ENCODE assay signal across 1 cellular context in genomic region chr1:156115514-156116374, GRCh38.
TF ChIP-seq lines count a peak whose summit lies in the region.

No MANE protein-coding gene starts in this region.

TF ChIP-seq in K562, 482 proteins besides CTCF, POLR2A, EP300 and RAD21 (continues in another document):
- TF ChIP-seq FOXM1 (IDR thresholded peaks at IDR 0.05; ENCODE audit: low read depth) = peak; percentile 47; the same call in 1 of the 2 replicates
- no peak; the same call in 1 of the 2 replicates for TF ChIP-seq FOXM1 (CRISPR knock-in tag; IDR thresholded peaks at IDR 0.05; ENCODE audit: low read depth)
- TF ChIP-seq TEAD4 (IDR thresholded peaks at IDR 0.05; ENCODE audit: low read length) = no peak; the same call in 1 of the 2 replicates
- TF ChIP-seq TEAD4 (CRISPR knock-in tag; IDR thresholded peaks at IDR 0.05; ENCODE audit: borderline replicate concordance) = peak; percentile 60; the same call in 1 of the 2 replicates
- TF ChIP-seq NONO (IDR thresholded peaks at IDR 0.05; ENCODE audit: low read depth in 2 of 2, low read length in 1 of 2) = 0 out of 4 replicates have a peak, but pooled peaks of 1 of the 2 experiments have one; percentile 33
- 0 out of 2 replicates have a peak, but pooled peaks have one; percentile 12 for TF ChIP-seq EGR1 (conservative IDR thresholded peaks at IDR 0.05)
- TF ChIP-seq SMARCA4 (IDR thresholded peaks at IDR 0.05) = 0 out of 2 replicates have a peak, but pooled peaks have one; percentile 0
- TF ChIP-seq ZNF143 (CRISPR knock-in tag; IDR thresholded peaks at IDR 0.05) = 0 out of 2 replicates have a peak, but pooled peaks have one; percentile 9
- peak; percentile 4; the same call in 1 of the 2 replicates for TF ChIP-seq ZFX (CRISPR knock-in tag; IDR thresholded peaks at IDR 0.05)
- TF ChIP-seq JUN (IDR thresholded peaks at IDR 0.05; ENCODE audit: borderline replicate concordance, low read depth, low read length) = no peak
- TF ChIP-seq JUN (CRISPR knock-in tag; IDR thresholded peaks at IDR 0.05; ENCODE audit: borderline replicate concordance) = peak; percentile 76; the same call in 1 of the 2 replicates
- TF ChIP-seq MAZ (CRISPR knock-in tag; conservative IDR thresholded peaks at IDR 0.05 in 1 of 2, IDR thresholded peaks at IDR 0.05 in 1 of 2) = peak in 1 of 2 experiments; percentile 37; a peak in 1 of 4 replicates
- TF ChIP-seq FOXA3 (CRISPR knock-in tag; conservative IDR thresholded peaks at IDR 0.05 in 1 of 2, IDR thresholded peaks at IDR 0.05 in 1 of 2) = peak in 1 of 2 experiments; percentile 59; a peak in 1 of 4 replicates
- TF ChIP-seq ZNF589 (CRISPR knock-in tag; IDR thresholded peaks at IDR 0.05; ENCODE audit: low read depth) = no peak
- TF ChIP-seq NFATC3 (IDR thresholded peaks at IDR 0.05) = no peak
- TF ChIP-seq BRCA1 (IDR thresholded peaks at IDR 0.05) = no peak
- TF ChIP-seq BRCA1 (CRISPR knock-in tag; IDR thresholded peaks at IDR 0.05) = 0 out of 2 replicates have a peak, but pooled peaks have one; percentile 77
- no peak for TF ChIP-seq BDP1 (IDR thresholded peaks at IDR 0.05; ENCODE audit: insufficient read depth, insufficient read length)
- TF ChIP-seq MTA3 (IDR thresholded peaks at IDR 0.05; ENCODE audit: borderline replicate concordance) = 0 out of 2 replicates have a peak, but pooled peaks have one; percentile 10
- TF ChIP-seq PRDM10 (IDR thresholded peaks at IDR 0.05; ENCODE audit: partially characterized antibody) = peak; percentile 36
- TF ChIP-seq CEBPG (CRISPR knock-in tag; IDR thresholded peaks at IDR 0.05) = 0 out of 2 replicates have a peak, but pooled peaks have one; percentile 28
- no peak for TF ChIP-seq CEBPG (tag; conservative IDR thresholded peaks at IDR 0.05 in 1 of 2, IDR thresholded peaks at IDR 0.05 in 1 of 2)
- TF ChIP-seq ETV5 (CRISPR knock-in tag; IDR thresholded peaks at IDR 0.05; ENCODE audit: low read depth) = 0 out of 2 replicates have a peak, but pooled peaks have one; percentile 18
- peak; percentile 29; the same call in 1 of the 2 replicates for TF ChIP-seq STAG1 (CRISPR knock-in tag; IDR thresholded peaks at IDR 0.05; ENCODE audit: borderline replicate concordance)
- no peak for TF ChIP-seq CHD4 (IDR thresholded peaks at IDR 0.05; ENCODE audit: insufficient read depth, insufficient replicate concordance, low read depth, low read length, poor library complexity, severe bottlenecking)
- peak; percentile 17; the same call in 1 of the 2 replicates for TF ChIP-seq ZNF740 (CRISPR knock-in tag; IDR thresholded peaks at IDR 0.05)
- no peak for TF ChIP-seq ZNF740 (tag; IDR thresholded peaks at IDR 0.05)
- peak; percentile 91 for TF ChIP-seq NFIC (IDR thresholded peaks at IDR 0.05)
- peak; percentile 53; the same call in 1 of the 2 replicates for TF ChIP-seq EP400 (IDR thresholded peaks at IDR 0.05)
- no peak for TF ChIP-seq CBX5 (IDR thresholded peaks at IDR 0.05; ENCODE audit: borderline replicate concordance, low read depth)
- TF ChIP-seq, protein P1, sequence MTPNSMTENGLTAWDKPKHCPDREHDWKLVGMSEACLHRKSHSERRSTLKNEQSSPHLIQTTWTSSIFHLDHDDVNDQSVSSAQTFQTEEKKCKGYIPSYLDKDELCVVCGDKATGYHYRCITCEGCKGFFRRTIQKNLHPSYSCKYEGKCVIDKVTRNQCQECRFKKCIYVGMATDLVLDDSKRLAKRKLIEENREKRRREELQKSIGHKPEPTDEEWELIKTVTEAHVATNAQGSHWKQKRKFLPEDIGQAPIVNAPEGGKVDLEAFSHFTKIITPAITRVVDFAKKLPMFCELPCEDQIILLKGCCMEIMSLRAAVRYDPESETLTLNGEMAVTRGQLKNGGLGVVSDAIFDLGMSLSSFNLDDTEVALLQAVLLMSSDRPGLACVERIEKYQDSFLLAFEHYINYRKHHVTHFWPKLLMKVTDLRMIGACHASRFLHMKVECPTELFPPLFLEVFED (CRISPR knock-in tag; conservative IDR thresholded peaks at IDR 0.05) = no peak
- TF ChIP-seq ETV6 (IDR thresholded peaks at IDR 0.05; ENCODE audit: borderline replicate concordance in 1 of 2, low read depth in 2 of 2, low read length in 1 of 2) = no peak
- peak; percentile 45; the same call in 1 of the 2 replicates for TF ChIP-seq ETV6 (CRISPR knock-in tag; IDR thresholded peaks at IDR 0.05; ENCODE audit: borderline replicate concordance)
- TF ChIP-seq CREM (IDR thresholded peaks at IDR 0.05; ENCODE audit: low read depth) = peak; percentile 24; the same call in 1 of the 2 replicates
- TF ChIP-seq, protein P2, sequence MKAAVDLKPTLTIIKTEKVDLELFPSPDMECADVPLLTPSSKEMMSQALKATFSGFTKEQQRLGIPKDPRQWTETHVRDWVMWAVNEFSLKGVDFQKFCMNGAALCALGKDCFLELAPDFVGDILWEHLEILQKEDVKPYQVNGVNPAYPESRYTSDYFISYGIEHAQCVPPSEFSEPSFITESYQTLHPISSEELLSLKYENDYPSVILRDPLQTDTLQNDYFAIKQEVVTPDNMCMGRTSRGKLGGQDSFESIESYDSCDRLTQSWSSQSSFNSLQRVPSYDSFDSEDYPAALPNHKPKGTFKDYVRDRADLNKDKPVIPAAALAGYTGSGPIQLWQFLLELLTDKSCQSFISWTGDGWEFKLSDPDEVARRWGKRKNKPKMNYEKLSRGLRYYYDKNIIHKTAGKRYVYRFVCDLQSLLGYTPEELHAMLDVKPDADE (conservative IDR thresholded peaks at IDR 0.05; ENCODE audit: control insufficient read depth, low read depth, low read length) = peak; percentile 51; the same call in 1 of the 2 replicates
- no peak for TF ChIP-seq TOE1 (IDR thresholded peaks at IDR 0.05; ENCODE audit: borderline replicate concordance)
- TF ChIP-seq TOE1 (CRISPR knock-in tag; IDR thresholded peaks at IDR 0.05; ENCODE audit: borderline replicate concordance, low read depth) = 0 out of 2 replicates have a peak, but pooled peaks have one; percentile 63
- TF ChIP-seq MYBL2 (IDR thresholded peaks at IDR 0.05; ENCODE audit: low read depth) = peak; percentile 89
- TF ChIP-seq MYBL2 (CRISPR knock-in tag; IDR thresholded peaks at IDR 0.05; ENCODE audit: borderline replicate concordance) = no peak
- no peak for TF ChIP-seq SREBF1 (IDR thresholded peaks at IDR 0.05; ENCODE audit: borderline replicate concordance, low read depth, low read length)
- TF ChIP-seq CHD1 (IDR thresholded peaks at IDR 0.05; ENCODE audit: low read length) = peak; percentile 59
- TF ChIP-seq ZNF445 (CRISPR knock-in tag; IDR thresholded peaks at IDR 0.05; ENCODE audit: low read depth) = no peak
- no peak for TF ChIP-seq BRD4 (IDR thresholded peaks at IDR 0.05)
- peak; percentile 28 for TF ChIP-seq TBP (optimal IDR thresholded peaks at IDR 0.05; ENCODE audit: low read depth, low read length)
- TF ChIP-seq, protein P3, sequence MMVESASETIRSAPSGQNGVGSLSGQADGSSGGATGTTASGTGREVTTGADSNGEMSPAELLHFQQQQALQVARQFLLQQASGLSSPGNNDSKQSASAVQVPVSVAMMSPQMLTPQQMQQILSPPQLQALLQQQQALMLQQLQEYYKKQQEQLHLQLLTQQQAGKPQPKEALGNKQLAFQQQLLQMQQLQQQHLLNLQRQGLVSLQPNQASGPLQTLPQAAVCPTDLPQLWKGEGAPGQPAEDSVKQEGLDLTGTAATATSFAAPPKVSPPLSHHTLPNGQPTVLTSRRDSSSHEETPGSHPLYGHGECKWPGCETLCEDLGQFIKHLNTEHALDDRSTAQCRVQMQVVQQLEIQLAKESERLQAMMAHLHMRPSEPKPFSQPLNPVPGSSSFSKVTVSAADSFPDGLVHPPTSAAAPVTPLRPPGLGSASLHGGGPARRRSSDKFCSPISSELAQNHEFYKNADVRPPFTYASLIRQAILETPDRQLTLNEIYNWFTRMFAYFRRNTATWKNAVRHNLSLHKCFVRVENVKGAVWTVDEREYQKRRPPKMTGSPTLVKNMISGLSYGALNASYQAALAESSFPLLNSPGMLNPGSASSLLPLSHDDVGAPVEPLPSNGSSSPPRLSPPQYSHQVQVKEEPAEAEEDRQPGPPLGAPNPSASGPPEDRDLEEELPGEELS (CRISPR knock-in tag; IDR thresholded peaks at IDR 0.05; ENCODE audit: borderline replicate concordance) = 0 out of 2 replicates have a peak, but pooled peaks have one; percentile 53
- TF ChIP-seq, protein P4, sequence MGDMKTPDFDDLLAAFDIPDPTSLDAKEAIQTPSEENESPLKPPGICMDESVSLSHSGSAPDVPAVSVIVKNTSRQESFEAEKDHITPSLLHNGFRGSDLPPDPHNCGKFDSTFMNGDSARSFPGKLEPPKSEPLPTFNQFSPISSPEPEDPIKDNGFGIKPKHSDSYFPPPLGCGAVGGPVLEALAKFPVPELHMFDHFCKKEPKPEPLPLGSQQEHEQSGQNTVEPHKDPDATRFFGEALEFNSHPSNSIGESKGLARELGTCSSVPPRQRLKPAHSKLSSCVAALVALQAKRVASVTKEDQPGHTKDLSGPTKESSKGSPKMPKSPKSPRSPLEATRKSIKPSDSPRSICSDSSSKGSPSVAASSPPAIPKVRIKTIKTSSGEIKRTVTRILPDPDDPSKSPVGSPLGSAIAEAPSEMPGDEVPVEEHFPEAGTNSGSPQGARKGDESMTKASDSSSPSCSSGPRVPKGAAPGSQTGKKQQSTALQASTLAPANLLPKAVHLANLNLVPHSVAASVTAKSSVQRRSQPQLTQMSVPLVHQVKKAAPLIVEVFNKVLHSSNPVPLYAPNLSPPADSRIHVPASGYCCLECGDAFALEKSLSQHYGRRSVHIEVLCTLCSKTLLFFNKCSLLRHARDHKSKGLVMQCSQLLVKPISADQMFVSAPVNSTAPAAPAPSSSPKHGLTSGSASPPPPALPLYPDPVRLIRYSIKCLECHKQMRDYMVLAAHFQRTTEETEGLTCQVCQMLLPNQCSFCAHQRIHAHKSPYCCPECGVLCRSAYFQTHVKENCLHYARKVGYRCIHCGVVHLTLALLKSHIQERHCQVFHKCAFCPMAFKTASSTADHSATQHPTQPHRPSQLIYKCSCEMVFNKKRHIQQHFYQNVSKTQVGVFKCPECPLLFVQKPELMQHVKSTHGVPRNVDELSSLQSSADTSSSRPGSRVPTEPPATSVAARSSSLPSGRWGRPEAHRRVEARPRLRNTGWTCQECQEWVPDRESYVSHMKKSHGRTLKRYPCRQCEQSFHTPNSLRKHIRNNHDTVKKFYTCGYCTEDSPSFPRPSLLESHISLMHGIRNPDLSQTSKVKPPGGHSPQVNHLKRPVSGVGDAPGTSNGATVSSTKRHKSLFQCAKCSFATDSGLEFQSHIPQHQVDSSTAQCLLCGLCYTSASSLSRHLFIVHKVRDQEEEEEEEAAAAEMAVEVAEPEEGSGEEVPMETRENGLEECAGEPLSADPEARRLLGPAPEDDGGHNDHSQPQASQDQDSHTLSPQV (IDR thresholded peaks at IDR 0.05) = peak; percentile 20; the same call in 1 of the 2 replicates
- TF ChIP-seq SP1 (CRISPR knock-in tag; IDR thresholded peaks at IDR 0.05) = peak; percentile 52
- peak; percentile 7 for TF ChIP-seq HNRNPLL (IDR thresholded peaks at IDR 0.05; ENCODE audit: low read depth, low read length, poor library complexity, severe bottlenecking)
- TF ChIP-seq RBM39 (optimal IDR thresholded peaks at IDR 0.05; ENCODE audit: low read depth, low read length) = peak; percentile 17
- TF ChIP-seq NR2C2 (CRISPR knock-in tag; IDR thresholded peaks at IDR 0.05) = 0 out of 2 replicates have a peak, but pooled peaks have one; percentile 54
- TF ChIP-seq NR2C2 (tag; IDR thresholded peaks at IDR 0.05) = no peak
- peak in 1 of 2 experiments; percentile 97; a peak in 2 of 4 replicates for TF ChIP-seq TEAD1 (CRISPR knock-in tag; IDR thresholded peaks at IDR 0.05)
- no peak for TF ChIP-seq EHMT2 (IDR thresholded peaks at IDR 0.05)
- TF ChIP-seq USF1 (CRISPR knock-in tag; IDR thresholded peaks at IDR 0.05) = peak; percentile 54
